In genomic region chr1:201982923-201983805, GRCh38 we compare ENCODE assay signal across 1 cellular context.
TF ChIP-seq lines count a peak whose summit lies in the region.

No MANE protein-coding gene starts in this region.

TF ChIP-seq in H1, 55 proteins besides CTCF, POLR2A, EP300 and RAD21:
- TF ChIP-seq TAF1 (IDR thresholded peaks at IDR 0.05; ENCODE audit: low read depth, low read length) (peak; percentile 37; the same call in 1 of the 2 replicates), RXRA (IDR thresholded peaks at IDR 0.05; ENCODE audit: insufficient read depth, low read depth, low read length) (no peak), ASH2L (IDR thresholded peaks at IDR 0.05; ENCODE audit: low read length) (peak; percentile 86), POLR2AphosphoS5 (IDR thresholded peaks at IDR 0.05; ENCODE audit: low read depth, low read length) (peak; percentile 28; the same call in 1 of the 2 replicates), HDAC2 (IDR thresholded peaks at IDR 0.05; ENCODE audit: borderline replicate concordance in 1 of 2, low read depth in 2 of 2, low read length in 2 of 2) (peak in 1 of 2 experiments; percentile 30; a peak in 1 of 4 replicates), CHD2 (IDR thresholded peaks at IDR 0.05; ENCODE audit: low read length) (no peak), PHF8 (conservative IDR thresholded peaks at IDR 0.05; ENCODE audit: low read depth, low read length) (peak; percentile 21; the same call in 1 of the 2 replicates), YY1 (IDR thresholded peaks at IDR 0.05; ENCODE audit: low read depth, low read length) (no peak), CEBPB (IDR thresholded peaks at IDR 0.05; ENCODE audit: low read depth, low read length) (no peak), EZH2 (IDR thresholded peaks at IDR 0.05; ENCODE audit: low read depth, low read length, severe bottlenecking) (no peak), SP4 (IDR thresholded peaks at IDR 0.05; ENCODE audit: low read length) (no peak), RBBP5 (IDR thresholded peaks at IDR 0.05; ENCODE audit: borderline replicate concordance, low read depth, low read length) (no peak; the same call in 1 of the 2 replicates), NANOG (IDR thresholded peaks at IDR 0.05; ENCODE audit: insufficient read depth, low read depth, low read length, poor library complexity, severe bottlenecking) (no peak), KDM1A (IDR thresholded peaks at IDR 0.05; ENCODE audit: borderline replicate concordance, low read length) (0 out of 2 replicates have a peak, but pooled peaks have one; percentile 13), KDM4A (IDR thresholded peaks at IDR 0.05; ENCODE audit: low read depth, low read length, severe bottlenecking) (peak; percentile 92), SIN3A (conservative IDR thresholded peaks at IDR 0.05 in 1 of 2, IDR thresholded peaks at IDR 0.05 in 1 of 2; ENCODE audit: low read depth in 1 of 2, low read length in 2 of 2) (0 out of 4 replicates have a peak, but pooled peaks have one; percentile 39 to 55), MAX (IDR thresholded peaks at IDR 0.05) (no peak), EGR1 (IDR thresholded peaks at IDR 0.05; ENCODE audit: borderline replicate concordance, low read depth, low read length) (0 out of 2 replicates have a peak, but pooled peaks have one; percentile 12), USF2 (IDR thresholded peaks at IDR 0.05; ENCODE audit: low read length) (no peak)
- TF ChIP-seq, protein P1, sequence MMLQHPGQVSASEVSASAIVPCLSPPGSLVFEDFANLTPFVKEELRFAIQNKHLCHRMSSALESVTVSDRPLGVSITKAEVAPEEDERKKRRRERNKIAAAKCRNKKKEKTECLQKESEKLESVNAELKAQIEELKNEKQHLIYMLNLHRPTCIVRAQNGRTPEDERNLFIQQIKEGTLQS (IDR thresholded peaks at IDR 0.05; ENCODE audit: insufficient read depth, low read depth, low read length): no peak
